Comparison of ENCODE assay signal across 8 cellular contexts in genomic region chr18:14131914-14132700, GRCh38. TPM values are rescaled to one million over a fixed set of nuclear protein-coding genes. Genes with fewer than 3 reads are reported as not detected.
DNase-seq lines count a peak whose midpoint lies in the region; ATAC-seq, FAIRE-seq and TF ChIP-seq lines count a peak whose summit lies in the region.
"Not testable (repeated sequence)": the region's sequence is repeated elsewhere in the genome, so short reads cannot be mapped to it uniquely, and the experiment has no call there.

Gene ZNF519 (minus strand): TSS chr18:14132435. CDS start chr18:14132277, 158 bp downstream.

- not testable (repeated sequence) for H3K9me3 Mint-ChIP-seq in stimulated activated naive CD8-positive, alpha-beta T cell treated with anti-CD3 and anti-CD28 coated beads, Interleukin-15, amount 100 ng/mL, for 72 hours

- peak; percentile 23 for TF ChIP-seq EP300 in neural cell (conservative IDR thresholded peaks at IDR 0.05; ENCODE audit: poor library complexity, severe bottlenecking)

- H3K9ac ChIP-seq in MM.1S (ENCODE audit: low read length), result peak within 1 kb of the TSS; percentile 55; the same call in 1 of the 2 replicates
- H3K9ac ChIP-seq in neural cell (ENCODE audit: low read length), result peak within 1 kb of the TSS; percentile 62

- TF ChIP-seq RAD21 in neural cell (conservative IDR thresholded peaks at IDR 0.05), result not testable (repeated sequence)

- H4K20me1 ChIP-seq in MM.1S (ENCODE audit: insufficient read depth, low read length); neural cell (ENCODE audit: insufficient read depth): not testable (repeated sequence)

- ATAC-seq in stimulated activated naive CD8-positive, alpha-beta T cell treated with anti-CD3 and anti-CD28 coated beads, Interleukin-15, amount 100 ng/mL, for 72 hours, result peak; percentile 100

- H2AFZ ChIP-seq in MM.1S (ENCODE audit: low read length) (peak within 1 kb of the TSS; percentile 63; the same call in 1 of the 2 replicates), neural cell (ENCODE audit: low read depth, low read length) (peak within 1 kb of the TSS; percentile 14)

- H3K9me2 ChIP-seq in MM.1S (replicated peaks; ENCODE audit: insufficient read depth, low read length); neural cell (ENCODE audit: insufficient read depth, low read length): not testable (repeated sequence)

- H3K4me3 ChIP-seq in MM.1S (ENCODE audit: low read length) (peak within 1 kb of the TSS; percentile 69), fibroblast of villous mesenchyme (ENCODE audit: low read depth, low read length) (peak within 1 kb of the TSS; percentile 77), neural cell (ENCODE audit: low read length) (peak within 1 kb of the TSS; percentile 66)

- not testable (repeated sequence) for H3K9me3 ChIP-seq in MM.1S (replicated peaks; ENCODE audit: insufficient read depth, low read length); neural cell (ENCODE audit: low read length)

- H3K27ac Mint-ChIP-seq in stimulated activated naive CD8-positive, alpha-beta T cell treated with anti-CD3 and anti-CD28 coated beads, Interleukin-15, amount 100 ng/mL, for 72 hours, result peak within 1 kb of the TSS; percentile 97

- TF ChIP-seq CTCF in MM.1S (IDR thresholded peaks at IDR 0.05; ENCODE audit: low read length); fibroblast of villous mesenchyme (IDR thresholded peaks at IDR 0.05; ENCODE audit: insufficient read depth, low read depth, low read length); neural cell (IDR thresholded peaks at IDR 0.05; ENCODE audit: poor library complexity, severe bottlenecking): not testable (repeated sequence)

- not testable (repeated sequence) for H3K36me3 ChIP-seq in MM.1S (replicated peaks; ENCODE audit: insufficient read depth, low read length); neural cell (ENCODE audit: insufficient read depth, low read length)

- peaks cover 30% of the 10 kb centered on the region for H3K4me1 Mint-ChIP-seq in stimulated activated naive CD8-positive, alpha-beta T cell treated with anti-CD3 and anti-CD28 coated beads, Interleukin-15, amount 100 ng/mL, for 72 hours

- H3K4me3 Mint-ChIP-seq in stimulated activated naive CD8-positive, alpha-beta T cell treated with anti-CD3 and anti-CD28 coated beads, Interleukin-15, amount 100 ng/mL, for 72 hours, result peak within 1 kb of the TSS; percentile 92 to 94

- not testable (repeated sequence) for H3K4me1 ChIP-seq in MM.1S (ENCODE audit: low read length)

- peaks cover 10% of the 10 kb centered on the region; the same call in 1 of the 2 replicates for H3K79me2 ChIP-seq in MM.1S (ENCODE audit: low read length)
- H3K79me2 ChIP-seq in neural cell (replicated peaks; ENCODE audit: insufficient read depth, low read length), result peaks cover 13% of the 10 kb centered on the region

- not testable (repeated sequence) for H3K27me3 ChIP-seq in MM.1S (replicated peaks; ENCODE audit: insufficient read depth, low read length); neural cell (ENCODE audit: insufficient read depth, low read depth, low read length)

- H3K4me2 ChIP-seq in MM.1S (ENCODE audit: low read depth, low read length), result peak within 1 kb of the TSS; percentile 27; the same call in 1 of the 2 replicates
- H3K4me2 ChIP-seq in neural cell (ENCODE audit: low read length), result peak within 1 kb of the TSS; percentile 76

- H3K27me3 Mint-ChIP-seq in stimulated activated naive CD8-positive, alpha-beta T cell treated with anti-CD3 and anti-CD28 coated beads, Interleukin-15, amount 100 ng/mL, for 72 hours, result not testable (repeated sequence)

- peak; percentile 93 for FAIRE-seq in G401.6 (lab: Jason Lieb, UNC)

- H3K27ac ChIP-seq in MM.1S (ENCODE audit: low read length), result not testable (repeated sequence)
- peak within 1 kb of the TSS; percentile 59 for H3K27ac ChIP-seq in neural cell (ENCODE audit: low read length)

- not testable (repeated sequence) for H3F3A ChIP-seq in MM.1S (ENCODE audit: insufficient read depth, low read length); neural cell (ENCODE audit: insufficient read depth, low read length, poor library complexity, severe bottlenecking)

- DNase-seq in HCEC 1CT (peak; percentile 93), MM.1S (peak; percentile 95), SHP77 treated with DMSO at 0.1 percent for 48 hours (lab: John Stamatoyannopoulos, UW) (peak; percentile 91), fibroblast of villous mesenchyme (ENCODE audit: low read depth) (peak; percentile 96)
- DNase-seq in activated effector memory CD4-positive, alpha-beta T cell treated with Interleukin-2 at 50 U/mL for 16 hours, result peak; percentile 84
- peak; percentile 89 to 92 for DNase-seq in stimulated activated naive CD8-positive, alpha-beta T cell treated with anti-CD3 and anti-CD28 coated beads, Interleukin-15, amount 100 ng/mL, for 72 hours

TF ChIP-seq in neural cell, 6 proteins besides CTCF, POLR2A, EP300 and RAD21:
- TF ChIP-seq REST (IDR thresholded peaks at IDR 0.05; ENCODE audit: borderline replicate concordance), result peak; percentile 69
- TF ChIP-seq MXI1 (conservative IDR thresholded peaks at IDR 0.05; ENCODE audit: poor library complexity, severe bottlenecking), result peak; percentile 96
- TF ChIP-seq POLR2AphosphoS5 (IDR thresholded peaks at IDR 0.05), result peak; percentile 48
- TF ChIP-seq TAF1 (IDR thresholded peaks at IDR 0.05; ENCODE audit: low read depth), result peak; percentile 62

RNA-seq across cellular contexts. Expression of gene ZNF519, which starts in this region (rescaled TPM):
- total RNA-seq in fibroblast of villous mesenchyme, result 6.0 and 8.7 TPM in 2 replicates
- 20.0 and 25.0 TPM in 2 replicates for polyA plus RNA-seq in neural cell
- polyA minus RNA-seq in neural cell, result 41.9 and 53.1 TPM in 2 replicates
